In the genomic region with DNA sequence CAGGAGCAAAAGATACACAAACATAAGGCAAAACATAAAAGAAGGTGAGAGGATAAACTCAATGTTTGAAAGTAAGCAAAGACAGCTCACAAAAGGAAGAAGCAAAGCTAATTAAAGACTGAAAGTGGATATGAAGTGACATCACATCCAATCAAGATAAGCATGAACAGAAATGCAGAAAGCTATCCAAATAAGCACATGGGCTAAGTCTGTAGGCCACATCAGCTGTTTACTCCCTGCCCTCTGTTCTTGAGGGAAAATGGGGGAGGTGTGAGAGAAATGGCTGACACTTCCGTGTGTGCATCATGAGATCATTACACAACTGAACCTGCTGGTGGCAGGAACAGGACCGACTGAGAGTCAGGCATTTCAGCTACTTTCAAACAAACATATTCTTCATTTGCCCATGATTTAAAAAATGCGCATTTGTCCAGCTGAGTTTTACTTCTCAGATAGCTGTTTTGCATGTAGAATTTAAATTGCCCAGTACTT, we compare ENCODE assay signal across 8 cellular contexts. TPM values are rescaled to one million over a fixed set of nuclear protein-coding genes. Genes with fewer than 3 reads are reported as not detected.
DNase-seq lines count a peak whose midpoint lies in the region; ATAC-seq, FAIRE-seq and TF ChIP-seq lines count a peak whose summit lies in the region.

No MANE protein-coding gene starts in this region.

- H3K4me1 ChIP-seq in endothelial cell of umbilical vein (ENCODE audit: control insufficient read depth, extremely low read depth, insufficient read depth, low read length) (no peaks in the 10 kb centered on the region), neuronal stem cell (ENCODE audit: control insufficient read depth in 2 of 2, insufficient read depth in 1 of 2, low read depth in 1 of 2, low read length in 2 of 2) (peaks cover 0 to 2% of the 10 kb centered on the region in 2 donors)

- no peak overlapping the region for H3K23ac ChIP-seq in neuronal stem cell (ENCODE audit: low read depth, low read length, poor library complexity)

- no peak overlapping the region for H3K18ac ChIP-seq in neuronal stem cell (ENCODE audit: low read length)

- H3K9ac ChIP-seq in endothelial cell of umbilical vein (replicated peaks; ENCODE audit: extremely low read depth, insufficient read depth, low read length), result no peak overlapping the region
- H3K9ac ChIP-seq in neuronal stem cell (ENCODE audit: low read depth, low read length, poor library complexity), result no peak overlapping the region

- no peak overlapping the region for H2BK5ac ChIP-seq in neuronal stem cell (ENCODE audit: low read length)

- no TSS peak for BruUV-seq in endothelial cell of umbilical vein (replicated peaks; lab: Mats Ljungman, UMichigan)

- H3K4me2 ChIP-seq in endothelial cell of umbilical vein (ENCODE audit: insufficient read depth, low read length) (no peak overlapping the region), neuronal stem cell (ENCODE audit: insufficient read depth, low read length, poor library complexity, severe bottlenecking) (no peak overlapping the region)

- H2BK120ac ChIP-seq in neuronal stem cell (ENCODE audit: low read depth, low read length), result no peak overlapping the region

- H4K91ac ChIP-seq in neuronal stem cell (ENCODE audit: low read depth, low read length, poor library complexity), result no peak overlapping the region

- H2BK12ac ChIP-seq in neuronal stem cell (ENCODE audit: low read length), result no peak overlapping the region

- H3K27me3 Mint-ChIP-seq in activated CD4-positive, alpha-beta T cell treated with anti-CD3 and anti-CD28 coated beads, Interleukin-2, amount 10 ng/mL, durations not matched to agents 7 days and 5 days, result no peaks in the 10 kb centered on the region

- H3K9me3 Mint-ChIP-seq in activated CD4-positive, alpha-beta T cell treated with anti-CD3 and anti-CD28 coated beads, Interleukin-2, amount 10 ng/mL, durations not matched to agents 7 days and 5 days, result peaks cover 2% of the 10 kb centered on the region

- H3K36me3 Mint-ChIP-seq in activated CD4-positive, alpha-beta T cell treated with anti-CD3 and anti-CD28 coated beads, Interleukin-2, amount 10 ng/mL, durations not matched to agents 7 days and 5 days (ENCODE audit: low read depth), result no peaks in the 10 kb centered on the region

- POLR2A ChIA-PET in activated CD4-positive, alpha-beta T cell treated with anti-CD3 and anti-CD28 coated beads, Interleukin-2, amount 10 ng/mL, durations not matched to agents 7 days and 5 days (lab: Charles Lee), result no interaction called here
- POLR2A ChIA-PET in endothelial cell of umbilical vein (lab: Charles Lee), result no interaction called here

- H4K20me1 ChIP-seq in endothelial cell of umbilical vein (replicated peaks; ENCODE audit: control insufficient read depth, extremely low read depth, insufficient read depth, low read length), result no peaks in the 10 kb centered on the region

- H2AK5ac ChIP-seq in neuronal stem cell (ENCODE audit: low read depth, low read length), result no peak overlapping the region

- H4K8ac ChIP-seq in neuronal stem cell (ENCODE audit: low read depth, low read length), result no peak overlapping the region

- peak; percentile 16 for DNase-seq in activated CD4-positive, alpha-beta T cell treated with anti-CD3 and anti-CD28 coated beads, Interleukin-2, amount 10 ng/mL, durations not matched to agents 7 days and 5 days
- no peak for DNase-seq in activated CD4-positive, alpha-beta T cell treated with anti-CD3 and anti-CD28 coated beads, Interleukin-2, amount 50 U/mL, for 48 hours
- DNase-seq in NCI-H82 (lab: John Stamatoyannopoulos, UW) (peak; percentile 87), endothelial cell of umbilical vein (ENCODE audit: low read depth, low spot score) (peak; percentile 16), neuronal stem cell (ENCODE audit: low spot score) (no peak), cerebellar cortex (ENCODE audit: low spot score) (no peak)

- no peak for ATAC-seq in HG02852 (IDR thresholded peaks at IDR 0.05; ENCODE audit: unreplicated experiment)
- no peak for ATAC-seq in GM21737 (IDR thresholded peaks at IDR 0.05; ENCODE audit: unreplicated experiment)

- H3K9me1 ChIP-seq in endothelial cell of umbilical vein (replicated peaks; ENCODE audit: control insufficient read depth, extremely low read depth, insufficient read depth, low read length), result no peaks in the 10 kb centered on the region

- H3K4me3 Mint-ChIP-seq in activated CD4-positive, alpha-beta T cell treated with anti-CD3 and anti-CD28 coated beads, Interleukin-2, amount 10 ng/mL, durations not matched to agents 7 days and 5 days, result no peak overlapping the region

- intact Hi-C loops in endothelial cell of umbilical vein (cut with micrococcal nuclease), result no loop called here

- CTCF ChIA-PET in activated CD4-positive, alpha-beta T cell treated with anti-CD3 and anti-CD28 coated beads, Interleukin-2, amount 10 ng/mL, durations not matched to agents 7 days and 5 days (lab: Charles Lee), result interaction anchor here (1.0 to 1.4 kb wide), 5 partner anchors 9 to 594 kb away, joined by 3 to 5 read pairs (median 4); no protein-coding TSS in a partner anchor
- CTCF ChIA-PET in endothelial cell of umbilical vein (lab: Charles Lee), result interaction anchor here (1.2 to 1.5 kb wide), 2 partner anchors 9 to 13 kb away, joined by 3 to 5 read pairs; no protein-coding TSS in a partner anchor

- no peak overlapping the region for H3K14ac ChIP-seq in neuronal stem cell (ENCODE audit: low read length)

- H3K27ac Mint-ChIP-seq in activated CD4-positive, alpha-beta T cell treated with anti-CD3 and anti-CD28 coated beads, Interleukin-2, amount 10 ng/mL, durations not matched to agents 7 days and 5 days, result no peak overlapping the region

- no CpG with 5 or more reads among the region's 3 CpGs for WGBS in neuronal stem cell (ENCODE audit: extremely low coverage in 2 of 2, insufficient read length in 2 of 2, insufficient replicate concordance in 1 of 2), 2 donors

- no peaks in the 10 kb centered on the region for H3K79me1 ChIP-seq in neuronal stem cell (ENCODE audit: low read depth, low read length)

- peaks cover 16% of the 10 kb centered on the region for H3K4me1 Mint-ChIP-seq in activated CD4-positive, alpha-beta T cell treated with anti-CD3 and anti-CD28 coated beads, Interleukin-2, amount 10 ng/mL, durations not matched to agents 7 days and 5 days

- no peak for TF ChIP-seq CTCF in endothelial cell of umbilical vein (IDR thresholded peaks at IDR 0.05; ENCODE audit: extremely low read depth in 1 of 2, insufficient read depth in 1 of 2, low read depth in 1 of 2, low read length in 2 of 2)

- no peaks in the 10 kb centered on the region for H3K36me3 ChIP-seq in endothelial cell of umbilical vein (ENCODE audit: control insufficient read depth in 2 of 2, extremely low read depth in 1 of 2, insufficient read depth in 2 of 2, low read length in 2 of 2)
- no peaks in the 10 kb centered on the region for H3K36me3 ChIP-seq in neuronal stem cell (replicated peaks in 1 of 2; ENCODE audit: control insufficient read depth in 2 of 2, insufficient read depth in 2 of 2, low read length in 2 of 2)

- H3K27me3 ChIP-seq in endothelial cell of umbilical vein (ENCODE audit: control insufficient read depth in 2 of 2, insufficient read depth in 2 of 2, low read length in 2 of 2), result peaks cover 4 to 11% of the 10 kb centered on the region in 2 experiments
- peaks cover 0 to 25% (median 0%) of the 10 kb centered on the region in 3 experiments for H3K27me3 ChIP-seq in neuronal stem cell (ENCODE audit: control insufficient read depth in 3 of 3, insufficient read depth in 3 of 3, low read depth in 1 of 3, low read length in 3 of 3)

- no peak for FAIRE-seq in endothelial cell of umbilical vein (lab: Jason Lieb, UNC)

- no peak overlapping the region for H3K4me3 ChIP-seq in endothelial cell of umbilical vein (replicated peaks in 1 of 3; ENCODE audit: insufficient read depth in 1 of 3, low read depth in 1 of 3, low read length in 3 of 3)
- H3K4me3 ChIP-seq in neuronal stem cell (ENCODE audit: low read length in 2 of 2), result no peak overlapping the region

- H2AFZ ChIP-seq in endothelial cell of umbilical vein (ENCODE audit: low read depth, low read length) (no peak overlapping the region), neuronal stem cell (ENCODE audit: low read length) (peak overlapping the region; percentile 69)

- H3K9me3 ChIP-seq in endothelial cell of umbilical vein (replicated peaks; ENCODE audit: control insufficient read depth, insufficient read depth, low read length), result no peaks in the 10 kb centered on the region
- H3K9me3 ChIP-seq in neuronal stem cell (replicated peaks in 1 of 2; ENCODE audit: control insufficient read depth in 2 of 2, insufficient read depth in 1 of 2, low read depth in 1 of 2, low read length in 2 of 2), result no peaks in the 10 kb centered on the region

- dilution Hi-C loops in endothelial cell of umbilical vein (cut with MboI; ENCODE audit: extremely low pct_ligation_motif_present, low sequenced_read_pairs), result no loop called here

- no peak overlapping the region for H3K27ac ChIP-seq in endothelial cell of umbilical vein (ENCODE audit: insufficient read depth, low read depth, low read length)
- H3K27ac ChIP-seq in neuronal stem cell (replicated peaks; ENCODE audit: low read length), result no peak overlapping the region

- H3K4ac ChIP-seq in neuronal stem cell (ENCODE audit: low read length), result no peak overlapping the region

- TF ChIP-seq POLR2A in endothelial cell of umbilical vein (IDR thresholded peaks at IDR 0.05; ENCODE audit: low read depth, low read length), result no peak

- no peaks in the 10 kb centered on the region for H3K79me2 ChIP-seq in endothelial cell of umbilical vein (ENCODE audit: control insufficient read depth, insufficient read depth, low read length)

- no peak overlapping the region for H2BK15ac ChIP-seq in neuronal stem cell (ENCODE audit: low read length)

TF ChIP-seq in endothelial cell of umbilical vein, 7 proteins besides CTCF, POLR2A, EP300 and RAD21 (continues in another document):
- TF ChIP-seq GATA2 (IDR thresholded peaks at IDR 0.05; ENCODE audit: insufficient read depth, insufficient read length, low read depth, low read length) (no peak), JUN (IDR thresholded peaks at IDR 0.05; ENCODE audit: borderline replicate concordance, insufficient read depth, insufficient read length, low read depth) (no peak), FOS (IDR thresholded peaks at IDR 0.05; ENCODE audit: borderline replicate concordance, insufficient read depth, low read length) (no peak)

RNA-seq across cellular contexts. Expression of gene MAN1A2, which starts 27.3 kb away (rescaled TPM):
- 10 to 100 TPM; 35.0 to 38.8 TPM for total RNA-seq in activated CD4-positive, alpha-beta T cell treated with anti-CD3 and anti-CD28 coated beads, Interleukin-2, amount 10 ng/mL, durations not matched to agents 7 days and 5 days
- total RNA-seq in endothelial cell of umbilical vein, result 36.2 and 38.3 TPM in 2 replicates
- 11.9 and 13.5 TPM in 2 replicates for polyA plus RNA-seq in endothelial cell of umbilical vein
- polyA plus RNA-seq in endothelial cell of umbilical vein (2011; cell fraction: cytosol; rRNA removed), result 8.9 and 9.9 TPM in 2 replicates
- 13.3 and 15.2 TPM in 2 replicates for polyA plus RNA-seq in endothelial cell of umbilical vein (2011; cell fraction: nucleus; rRNA removed)
- 24.4 and 36.3 TPM in 2 replicates for polyA plus RNA-seq in endothelial cell of umbilical vein (2012)
- 67.4 and 70.3 TPM in 2 replicates for polyA minus RNA-seq in endothelial cell of umbilical vein
- 15.0 TPM for polyA minus RNA-seq in endothelial cell of umbilical vein (2011; cell fraction: cytosol; rRNA and poly(A)+ RNA removed)
- 44.5 and 65.7 TPM in 2 replicates for polyA minus RNA-seq in endothelial cell of umbilical vein (2011; cell fraction: nucleus; rRNA and poly(A)+ RNA removed)
- polyA plus RNA-seq in neuronal stem cell (2013, experiment 1 of 2), result 16.8 TPM
- 17.6 TPM for polyA plus RNA-seq in neuronal stem cell (2013, experiment 2 of 2)

Comparison
In these comparisons a context has a peak if more than half of its experiments do, and no peak if none do; other contexts are left out.
1. DNase-seq: peak in activated CD4-positive, alpha-beta T cell treated with anti-CD3 and anti-CD28 coated beads, Interleukin-2, amount 10 ng/mL, durations not matched to agents 7 days and 5 days (single experiment), NCI-H82 (single experiment) and endothelial cell of umbilical vein (single experiment); none in activated CD4-positive, alpha-beta T cell treated with anti-CD3 and anti-CD28 coated beads, Interleukin-2, amount 50 U/mL, for 48 hours (0 of 2), neuronal stem cell (single experiment) and cerebellar cortex (single experiment).